In the genomic region with DNA sequence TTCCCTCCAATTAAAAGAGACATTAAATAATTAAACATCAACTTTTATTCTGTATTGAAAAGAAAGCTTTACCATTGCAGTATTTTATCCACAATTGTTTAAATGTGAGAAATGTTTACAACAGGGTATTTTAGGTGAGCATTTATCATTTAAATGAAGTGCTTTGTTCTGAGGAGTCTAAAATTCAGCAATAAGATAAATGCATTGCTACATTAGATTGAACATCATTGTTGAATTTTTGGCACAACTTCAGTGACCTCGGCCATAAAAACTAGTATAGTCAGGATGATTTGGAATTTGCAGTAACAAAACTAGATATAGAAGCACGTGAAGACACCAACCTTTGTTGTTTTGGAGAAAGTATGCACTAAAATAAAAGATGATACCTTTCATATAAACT, we compare ENCODE assay signal across 15 cellular contexts.
DNase-seq lines count a peak whose midpoint lies in the region; ATAC-seq, FAIRE-seq and TF ChIP-seq lines count a peak whose summit lies in the region.
"Had no signal": no experiment of that assay in that cellular context is flagged by ENCODE, and none has a peak within 500 bp of the region (broad histone marks: within the 10 kb centered on the region; RNA-seq: fewer than 3 reads in every experiment).

No MANE protein-coding gene starts in this region.

- ATAC-seq in HepG2 (no peak), sciatic nerve (no peak)
- no peak for ATAC-seq in activated CD8-positive, alpha-beta T cell treated with anti-CD3 and anti-CD28 coated beads for 36 hours
- ATAC-seq: body of pancreas; stimulated activated effector memory CD8-positive, alpha-beta T cell treated with anti-CD3 and anti-CD28 coated beads, Interleukin-12 subunit alpha, Interleukin-12 subunit beta, amount 100 ng/mL, for 72 hours had no signal

- FAIRE-seq in HepG2 (lab: Jason Lieb, UNC): no peak

- no TSS peak for BruUV-seq in HepG2 (replicated peaks; lab: Mats Ljungman, UMichigan)

- intact Hi-C loops in HepG2 (cut with micrococcal nuclease; ENCODE audit: unreplicated experiment) (no loop called here), vagina (cut with DNase I) (loop anchor here (10.0 kb wide), 2 partner anchors 118 to 338 kb away; no protein-coding TSS in a partner anchor), sciatic nerve (cut with DNase I) (no loop called here)
- intact Hi-C loops in activated CD8-positive, alpha-beta T cell treated with anti-CD3 and anti-CD28 coated beads for 36 hours (cut with micrococcal nuclease): no loop called here

- H3K79me2 ChIP-seq in HepG2 (ENCODE audit: insufficient read depth, low read length): no peaks in the 10 kb centered on the region

- CTCF ChIA-PET in HepG2 (lab: Yijun Ruan, JAX; ENCODE audit: low intra/inter-chr PET ratio, low total read pairs): no interaction called here
- CTCF ChIA-PET in activated CD8-positive, alpha-beta T cell treated with anti-CD3 and anti-CD28 coated beads for 36 hours (lab: Charles Lee): no interaction called here

- TF ChIP-seq CTCF in liver (IDR thresholded peaks at IDR 0.05; ENCODE audit: low read depth, low read length, missing input control) (no peak), HepG2 (CRISPR knock-in tag; IDR thresholded peaks at IDR 0.05) (no peak), mesothelial cell of epicardium (IDR thresholded peaks at IDR 0.05; ENCODE audit: unreplicated experiment) (no peak), vagina (IDR thresholded peaks at IDR 0.05) (no peak)
- no peak for TF ChIP-seq CTCF in activated CD8-positive, alpha-beta T cell treated with anti-CD3 and anti-CD28 coated beads for 36 hours (IDR thresholded peaks at IDR 0.05)

- H3K9me3 Mint-ChIP-seq in mesothelial cell of epicardium: no peaks in the 10 kb centered on the region
- H3K9me3 Mint-ChIP-seq in activated CD8-positive, alpha-beta T cell treated with anti-CD3 and anti-CD28 coated beads for 36 hours: peaks cover 1% of the 10 kb centered on the region
- H3K9me3 Mint-ChIP-seq: activated T-helper 1 cell treated with anti-CD3 and anti-CD28 coated beads, Interleukin-12 subunit alpha, Interleukin-12 subunit beta, Interleukin-2, Interleukin-4 antibody, amounts not matched to agents 30 ng/mL and 10 ng/mL and 1 ng/mL, durations not matched to agents 14 hours and 24 hours and 36 hours; stimulated activated effector memory CD8-positive, alpha-beta T cell treated with anti-CD3 and anti-CD28 coated beads, Interleukin-12 subunit alpha, Interleukin-12 subunit beta, amount 100 ng/mL, for 72 hours had no signal

- WGBS in liver: 15% methylated on average over 2 of the region's 2 CpGs
- 2% methylated on average over 2 of the region's 2 CpGs for WGBS in HepG2 (ENCODE audit: low lambda C conversion rate)

- TF ChIP-seq RAD21 in liver (IDR thresholded peaks at IDR 0.05) (no peak), HepG2 (CRISPR knock-in tag; IDR thresholded peaks at IDR 0.05) (no peak)

- H2AFZ ChIP-seq in HepG2 (ENCODE audit: low read length): no peak overlapping the region

- no peaks in the 10 kb centered on the region for H4K20me1 ChIP-seq in HepG2 (ENCODE audit: insufficient read depth, low read length)

- TF ChIP-seq POLR2A in HepG2 (IDR thresholded peaks at IDR 0.05; ENCODE audit: insufficient read depth in 1 of 2, low read depth in 2 of 2, low read length in 2 of 2) (no peak), vagina (IDR thresholded peaks at IDR 0.05) (no peak)

- peaks cover 0 to 33% (median 4%) of the 10 kb centered on the region in 4 donors for H3K4me1 ChIP-seq in liver (ENCODE audit: control insufficient read depth in 4 of 4, insufficient read depth in 4 of 4, low read length in 3 of 4)
- peaks cover 16% of the 10 kb centered on the region for H3K4me1 ChIP-seq in HepG2 (ENCODE audit: insufficient read depth, low read length)
- peaks cover 29% of the 10 kb centered on the region for H3K4me1 ChIP-seq in vagina

- H3K36me3 ChIP-seq in liver (ENCODE audit: control insufficient read depth in 4 of 4, insufficient read depth in 3 of 4, low read depth in 1 of 4, low read length in 3 of 4) (no peaks in the 10 kb centered on the region), HepG2 (replicated peaks in 1 of 2; ENCODE audit: control insufficient read depth in 1 of 2, insufficient read depth in 2 of 2, low read length in 2 of 2) (no peaks in the 10 kb centered on the region), vagina (no peaks in the 10 kb centered on the region)

- POLR2A ChIA-PET in HepG2 (lab: Yijun Ruan, JAX): no interaction called here
- POLR2A ChIA-PET in activated CD8-positive, alpha-beta T cell treated with anti-CD3 and anti-CD28 coated beads for 36 hours (lab: Charles Lee): no interaction called here

- peak overlapping the region in 1 of 2 donors; percentile 35 for H3K27ac ChIP-seq in liver (ENCODE audit: low read depth in 1 of 2, low read length in 2 of 2)
- no peak overlapping the region for H3K27ac ChIP-seq in HepG2 (ENCODE audit: extremely low read length, insufficient read depth, low read length)
- peak overlapping the region; percentile 84 for H3K27ac ChIP-seq in cingulate gyrus (ENCODE audit: low read depth, low read length)
- H3K27ac ChIP-seq in vagina: peak overlapping the region; percentile 85
- H3K27ac ChIP-seq: body of pancreas had no signal

- H3K9ac ChIP-seq in liver (ENCODE audit: low read depth in 1 of 2, low read length in 2 of 2) (peak overlapping the region; percentile 66 to 99), HepG2 (ENCODE audit: insufficient read depth, low read depth, low read length) (no peak overlapping the region)

- H3K4me1 Mint-ChIP-seq in mesothelial cell of epicardium: peaks cover 68% of the 10 kb centered on the region
- H3K4me1 Mint-ChIP-seq in activated CD8-positive, alpha-beta T cell treated with anti-CD3 and anti-CD28 coated beads for 36 hours (ENCODE audit: low read depth): no peaks in the 10 kb centered on the region
- H3K4me1 Mint-ChIP-seq: IgD-negative memory B cell; stimulated activated effector memory CD8-positive, alpha-beta T cell treated with anti-CD3 and anti-CD28 coated beads, Interleukin-12 subunit alpha, Interleukin-12 subunit beta, amount 100 ng/mL, for 72 hours had no signal

- H3K36me3 Mint-ChIP-seq in mesothelial cell of epicardium: no peaks in the 10 kb centered on the region
- no peaks in the 10 kb centered on the region for H3K36me3 Mint-ChIP-seq in activated CD8-positive, alpha-beta T cell treated with anti-CD3 and anti-CD28 coated beads for 36 hours (ENCODE audit: low read depth)
- H3K36me3 Mint-ChIP-seq: IgD-negative memory B cell; stimulated activated effector memory CD8-positive, alpha-beta T cell treated with anti-CD3 and anti-CD28 coated beads, Interleukin-12 subunit alpha, Interleukin-12 subunit beta, amount 100 ng/mL, for 72 hours had no signal

- H3K9me3 ChIP-seq in liver (ENCODE audit: control insufficient read depth in 4 of 4, low read length in 3 of 4): no peaks in the 10 kb centered on the region
- no peaks in the 10 kb centered on the region for H3K9me3 ChIP-seq in HepG2 (ENCODE audit: low read length)
- H3K9me3 ChIP-seq in vagina: no peaks in the 10 kb centered on the region
- H3K9me3 ChIP-seq: body of pancreas had no signal

- TF ChIP-seq EP300 in HepG2 (IDR thresholded peaks at IDR 0.05; ENCODE audit: low read depth in 2 of 2, low read length in 2 of 2) (no peak), HepG2 (CRISPR knock-in tag; IDR thresholded peaks at IDR 0.05; ENCODE audit: borderline replicate concordance) (no peak)

- DNase-seq in HepG2 (ENCODE audit: low spot score) (no peak), mesothelial cell of epicardium (ENCODE audit: low spot score in 2 of 2, unreplicated experiment in 2 of 2) (no peak), vagina (ENCODE audit: extremely low spot score in 2 of 2) (no peak), activated gamma-delta T cell treated with Interleukin-2 at 50 U/mL for 16 hours (no peak), sciatic nerve (ENCODE audit: low spot score) (no peak)
- DNase-seq in activated CD8-positive, alpha-beta T cell treated with anti-CD3 and anti-CD28 coated beads for 36 hours: no peak
- DNase-seq: body of pancreas; NCI-H146; NCI-H526 treated with DMSO at 0.1 percent for 48 hours; stimulated activated CD4-positive, alpha-beta T cell treated with anti-CD3 and anti-CD28 coated beads, Interleukin-4, amount 100 ng/mL, for 24 hours had no signal

- H3K4me3 Mint-ChIP-seq in mesothelial cell of epicardium: peak overlapping the region; percentile 44
- H3K4me3 Mint-ChIP-seq in activated CD8-positive, alpha-beta T cell treated with anti-CD3 and anti-CD28 coated beads for 36 hours: no peak overlapping the region
- H3K4me3 Mint-ChIP-seq: activated T-helper 1 cell treated with anti-CD3 and anti-CD28 coated beads, Interleukin-12 subunit alpha, Interleukin-12 subunit beta, Interleukin-2, Interleukin-4 antibody, amounts not matched to agents 30 ng/mL and 10 ng/mL and 1 ng/mL, durations not matched to agents 14 hours and 24 hours and 36 hours; IgD-negative memory B cell; stimulated activated effector memory CD8-positive, alpha-beta T cell treated with anti-CD3 and anti-CD28 coated beads, Interleukin-12 subunit alpha, Interleukin-12 subunit beta, amount 100 ng/mL, for 72 hours had no signal

- in situ Hi-C loops in HepG2 (cut with HindIII; ENCODE audit: extremely low pct_ligation_motif_present, low pct_unique_long_range_greater_than_20kb): no loop called here

- H3K4me2 ChIP-seq in HepG2 (ENCODE audit: low read depth, low read length): no peak overlapping the region

- H3K4me3 ChIP-seq in liver (ENCODE audit: low read depth in 1 of 3, low read length in 3 of 3) (no peak overlapping the region), HepG2 (replicated peaks in 1 of 3; ENCODE audit: insufficient read depth in 1 of 3, low read depth in 2 of 3, low read length in 3 of 3) (no peak overlapping the region), vagina (peak overlapping the region in 1 of 2 donors; percentile 49)
- H3K4me3 ChIP-seq: body of pancreas had no signal

- peak overlapping the region; percentile 52 for H3K27ac Mint-ChIP-seq in mesothelial cell of epicardium
- no peak overlapping the region for H3K27ac Mint-ChIP-seq in activated CD8-positive, alpha-beta T cell treated with anti-CD3 and anti-CD28 coated beads for 36 hours
- H3K27ac Mint-ChIP-seq: activated T-helper 1 cell treated with anti-CD3 and anti-CD28 coated beads, Interleukin-12 subunit alpha, Interleukin-12 subunit beta, Interleukin-2, Interleukin-4 antibody, amounts not matched to agents 30 ng/mL and 10 ng/mL and 1 ng/mL, durations not matched to agents 14 hours and 24 hours and 36 hours; IgD-negative memory B cell; stimulated activated effector memory CD8-positive, alpha-beta T cell treated with anti-CD3 and anti-CD28 coated beads, Interleukin-12 subunit alpha, Interleukin-12 subunit beta, amount 100 ng/mL, for 72 hours had no signal

- H3K27me3 Mint-ChIP-seq in mesothelial cell of epicardium (ENCODE audit: low read depth): no peaks in the 10 kb centered on the region
- H3K27me3 Mint-ChIP-seq in activated CD8-positive, alpha-beta T cell treated with anti-CD3 and anti-CD28 coated beads for 36 hours: no peaks in the 10 kb centered on the region
- H3K27me3 Mint-ChIP-seq: IgD-negative memory B cell had no signal

- H3K27me3 ChIP-seq in liver (ENCODE audit: control insufficient read depth in 4 of 4, insufficient read depth in 4 of 4, low read length in 3 of 4): no peaks in the 10 kb centered on the region
- H3K27me3 ChIP-seq in HepG2 (ENCODE audit: control insufficient read depth in 1 of 2, insufficient read depth in 2 of 2, low read length in 2 of 2): no peaks in the 10 kb centered on the region
- no peaks in the 10 kb centered on the region for H3K27me3 ChIP-seq in vagina
- H3K27me3 ChIP-seq: body of pancreas had no signal
